Comparison of ENCODE assay signal across 22 cellular contexts in the genomic region with DNA sequence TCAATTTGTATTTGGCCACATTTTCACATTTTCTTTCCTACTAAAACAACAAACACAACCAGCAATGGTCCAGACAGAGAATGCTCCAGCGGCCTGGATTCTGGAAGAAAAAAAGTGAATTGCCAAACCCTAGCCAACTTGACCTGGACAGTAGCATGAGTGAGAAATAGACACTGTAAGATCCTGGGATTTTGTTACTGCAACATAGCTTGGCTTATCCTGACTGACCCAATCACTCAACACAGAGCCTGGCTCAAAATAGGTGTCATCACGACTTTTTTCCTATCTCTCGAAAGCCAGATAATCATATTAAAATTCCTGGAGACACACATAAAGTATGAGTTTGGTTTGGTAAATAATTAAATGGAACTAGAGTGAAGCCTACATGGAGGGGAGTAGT.
"Had no signal": no experiment of that assay in that cellular context is flagged by ENCODE, and none has a peak within 500 bp of the region (broad histone marks: within the 10 kb centered on the region; RNA-seq: fewer than 3 reads in every experiment).

No MANE protein-coding gene starts in this region.

- H3K27me3 ChIP-seq: hepatocyte, testis, thyroid gland, upper lobe of right lung had no signal

- H3K27ac ChIP-seq: heart right ventricle, hepatocyte, left lung, lower lobe of right lung, sigmoid colon, spleen, thyroid gland, upper lobe of right lung had no signal

- DNase-seq: heart right ventricle; left colon; left lung; lower lobe of right lung; mammary epithelial cell; mesenchymal stem cell; naive thymus-derived CD8-positive, alpha-beta T cell; right cardiac atrium; sigmoid colon; small intestine; spleen; stimulated activated CD4-positive, alpha-beta T cell treated with anti-CD3 and anti-CD28 coated beads, Interleukin-4, amount 100 ng/mL, for 24 hours; testis; thyroid gland; trophoblast cell; upper lobe of right lung had no signal

- H3K36me3 Mint-ChIP-seq: naive thymus-derived CD8-positive, alpha-beta T cell; stimulated activated effector memory CD8-positive, alpha-beta T cell treated with anti-CD3 and anti-CD28 coated beads, Interleukin-12 subunit alpha, Interleukin-12 subunit beta, amount 100 ng/mL, for 72 hours had no signal

- H3K27ac Mint-ChIP-seq: nephron; progenitor cell of endocrine pancreas; stimulated activated effector memory CD8-positive, alpha-beta T cell treated with anti-CD3 and anti-CD28 coated beads, Interleukin-12 subunit alpha, Interleukin-12 subunit beta, amount 100 ng/mL, for 72 hours; stimulated activated naive CD8-positive, alpha-beta T cell treated with anti-CD3 and anti-CD28 coated beads, Interleukin-15, Interleukin-2, amounts not matched to agents 100 ng/mL and 50 ng/mL, for 24 hours had no signal

- H3K4me3 ChIP-seq: heart right ventricle, hepatocyte, left lung, lower lobe of right lung, sigmoid colon, spleen, testis, thyroid gland, upper lobe of right lung had no signal

- H3K9me3 Mint-ChIP-seq: naive thymus-derived CD8-positive, alpha-beta T cell; neural crest cell; stimulated activated effector memory CD8-positive, alpha-beta T cell treated with anti-CD3 and anti-CD28 coated beads, Interleukin-12 subunit alpha, Interleukin-12 subunit beta, amount 100 ng/mL, for 72 hours; stimulated activated naive CD8-positive, alpha-beta T cell treated with anti-CD3 and anti-CD28 coated beads, Interleukin-15, Interleukin-2, amounts not matched to agents 100 ng/mL and 50 ng/mL, for 24 hours had no signal

- H3K9me3 ChIP-seq: heart right ventricle, left lung, lower lobe of right lung, sigmoid colon, spleen, testis, thyroid gland, upper lobe of right lung had no signal

- H3K27me3 Mint-ChIP-seq: stimulated activated naive CD8-positive, alpha-beta T cell treated with anti-CD3 and anti-CD28 coated beads, Interleukin-15, Interleukin-2, amounts not matched to agents 100 ng/mL and 50 ng/mL, for 24 hours had no signal

- H3K36me3 ChIP-seq: heart right ventricle, left lung, lower lobe of right lung, sigmoid colon, spleen, thyroid gland, upper lobe of right lung had no signal

- H3K4me3 Mint-ChIP-seq: naive thymus-derived CD8-positive, alpha-beta T cell; nephron; neural crest cell; stimulated activated effector memory CD8-positive, alpha-beta T cell treated with anti-CD3 and anti-CD28 coated beads, Interleukin-12 subunit alpha, Interleukin-12 subunit beta, amount 100 ng/mL, for 72 hours; stimulated activated naive CD8-positive, alpha-beta T cell treated with anti-CD3 and anti-CD28 coated beads, Interleukin-15, Interleukin-2, amounts not matched to agents 100 ng/mL and 50 ng/mL, for 24 hours had no signal

- H3K4me1 ChIP-seq: heart right ventricle, left lung, lower lobe of right lung, testis had no signal
